8 cellular contexts compared by ENCODE assay signal in genomic region chr6:111873178-111874029, GRCh38. TPM values are rescaled to one million over a fixed set of nuclear protein-coding genes. Genes with fewer than 3 reads are reported as not detected.
DNase-seq lines count a peak whose midpoint lies in the region; ATAC-seq, FAIRE-seq and TF ChIP-seq lines count a peak whose summit lies in the region.

Gene FYN, minus strand, starts transcription at chr6:111873452. Its CDS starts 153,401 bp downstream, at chr6:111720051.

- DNase-seq in AG08395 (ENCODE audit: low spot score) = peak; percentile 99
- peak; percentile 89 for DNase-seq in NCI-H446 treated with DMSO at 0.1 percent for 48 hours (lab: John Stamatoyannopoulos, UW)
- peak; percentile 96 for DNase-seq in cerebellar cortex (ENCODE audit: low spot score)
- peak; percentile 62 for DNase-seq in keratinocyte (ENCODE audit: low read depth, low spot score)
- DNase-seq in stimulated activated CD4-positive, alpha-beta T cell treated with anti-CD3 and anti-CD28 coated beads, Interleukin-15, amount 100 ng/mL, for 1 hour (ENCODE audit: low read depth in 1 of 2, low spot score in 1 of 2) = peak; percentile 98 to 99

- no peaks in the 10 kb centered on the region for H3K9me1 ChIP-seq in keratinocyte (ENCODE audit: control insufficient read depth, extremely low read depth, insufficient read depth, low read length)

- no peak within 1 kb of the TSS for H3K27ac ChIP-seq in keratinocyte (ENCODE audit: control insufficient read depth, insufficient read depth, low read length)

- H3K4me1 ChIP-seq in keratinocyte (ENCODE audit: control insufficient read depth, extremely low read depth, insufficient read depth, low read length) = no peaks in the 10 kb centered on the region

- H2AFZ ChIP-seq in keratinocyte (ENCODE audit: control insufficient read depth, low read length) = peak within 1 kb of the TSS; percentile 47

- H3K4me3 ChIP-seq in keratinocyte (ENCODE audit: control insufficient read depth in 2 of 3, extremely low read depth in 1 of 3, insufficient read depth in 2 of 3, low read depth in 1 of 3, low read length in 3 of 3) = peak within 1 kb of the TSS; percentile 72 to 83 (median 72)

- no peaks in the 10 kb centered on the region for H3K9me3 ChIP-seq in keratinocyte (ENCODE audit: control insufficient read depth, low read depth, low read length)

- TF ChIP-seq CTCF in keratinocyte (optimal IDR thresholded peaks at IDR 0.05 in 1 of 3, IDR thresholded peaks at IDR 0.05 in 1 of 3, conservative IDR thresholded peaks at IDR 0.05 in 1 of 3; ENCODE audit: extremely low read depth in 1 of 3, insufficient read depth in 2 of 3, low read length in 3 of 3) = peak in 2 of 3 experiments; percentile 40 to 44

- H4K20me1 ChIP-seq in keratinocyte (ENCODE audit: control insufficient read depth, extremely low read depth, insufficient read depth, low read length) = no peaks in the 10 kb centered on the region

- dilution Hi-C loops in keratinocyte (cut with MboI; ENCODE audit: extremely low pct_ligation_motif_present, low sequenced_read_pairs) = no loop called here

- H3K4me2 ChIP-seq in keratinocyte (ENCODE audit: control insufficient read depth, extremely low read depth, insufficient read depth, low read depth, low read length) = peak within 1 kb of the TSS; percentile 76

- no peak for FAIRE-seq in keratinocyte (lab: Jason Lieb, UNC)

- ATAC-seq in GM19025 (IDR thresholded peaks at IDR 0.05; ENCODE audit: low read depth, unreplicated experiment) (peak; percentile 99), HG03354 (IDR thresholded peaks at IDR 0.05; ENCODE audit: poor library complexity, severe bottlenecking, unreplicated experiment) (peak; percentile 99)
- ATAC-seq in activated CD4-positive, CD25-positive, alpha-beta regulatory T cell treated with anti-CD3 and anti-CD28 coated beads, Interleukin-2, amount 50 U/mL, for 24 hours = peak; percentile 91 to 93

- H3K79me2 ChIP-seq in keratinocyte (ENCODE audit: control insufficient read depth, insufficient read depth, low read length) = peaks cover 23% of the 10 kb centered on the region

- H3K36me3 ChIP-seq in keratinocyte (ENCODE audit: control insufficient read depth in 2 of 2, extremely low read depth in 1 of 2, insufficient read depth in 2 of 2, low read length in 2 of 2) = no peaks in the 10 kb centered on the region

- no peaks in the 10 kb centered on the region for H3K27me3 ChIP-seq in keratinocyte (ENCODE audit: control insufficient read depth, extremely low read depth, insufficient read depth, low read length)

- H3K9ac ChIP-seq in keratinocyte (ENCODE audit: control insufficient read depth, extremely low read depth, insufficient read depth, low read length) = peak within 1 kb of the TSS; percentile 61

RNA-seq across cellular contexts. Expression of gene FYN, which starts in this region (rescaled TPM):
- 24.7 to 46.8 TPM (median 27.3 TPM) in 3 replicates for polyA plus RNA-seq in keratinocyte
- 193 TPM for polyA plus RNA-seq in keratinocyte (2011; ENCODE audit: low read depth)
- 30.2 and 37.1 TPM in 2 replicates for polyA plus RNA-seq in keratinocyte (2011; cell fraction: cytosol; rRNA removed)
- 60.3 and 73.6 TPM in 2 replicates for polyA plus RNA-seq in keratinocyte (2011; cell fraction: nucleus; rRNA removed)
- polyA plus RNA-seq in keratinocyte (2012; ENCODE audit: low replicate concordance) = 40.4 and 62.3 TPM in 2 replicates
- polyA minus RNA-seq in keratinocyte = 33.5 to 71.8 TPM (median 53.0 TPM) in 3 replicates
- polyA minus RNA-seq in keratinocyte (2011; cell fraction: cytosol; rRNA and poly(A)+ RNA removed) = 43.5 TPM
- 36.9 and 67.8 TPM in 2 replicates for polyA minus RNA-seq in keratinocyte (2011; cell fraction: nucleus; rRNA and poly(A)+ RNA removed)
